Comparison of ENCODE assay signal across 27 cellular contexts in the genomic region with DNA sequence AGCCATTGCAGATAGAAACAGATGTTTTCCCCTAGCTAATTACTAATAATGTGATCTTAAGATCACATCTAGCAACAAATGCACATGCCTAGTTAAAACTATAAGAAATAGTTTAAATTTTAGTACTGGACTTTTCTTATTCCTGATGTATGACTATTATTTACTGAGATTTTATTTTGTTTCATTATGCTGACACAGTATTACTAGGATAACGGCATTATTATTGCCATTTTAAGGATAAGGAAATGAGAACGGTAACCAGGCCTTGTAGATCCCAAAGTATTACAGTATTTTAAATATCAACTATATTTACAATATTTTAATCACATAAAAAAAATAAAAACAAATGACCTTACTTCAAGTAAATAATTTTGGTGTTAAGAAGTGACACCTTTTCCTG.
"Had no signal": no experiment of that assay in that cellular context is flagged by ENCODE, and none has a peak within 500 bp of the region (broad histone marks: within the 10 kb centered on the region; RNA-seq: fewer than 3 reads in every experiment).

No MANE protein-coding gene starts in this region.

- H3K4me1 ChIP-seq: colonic mucosa, esophagus squamous epithelium, foreskin keratinocyte, gastrocnemius medialis, gastroesophageal sphincter, heart left ventricle had no signal

- FAIRE-seq: endometrium, endothelial cell of umbilical vein had no signal

- H3K79me2 ChIP-seq: hepatocyte had no signal

- H3K4me2 ChIP-seq: hepatocyte had no signal

- ATAC-seq: effector memory CD8-positive, alpha-beta T cell; esophagus mucosa; foreskin keratinocyte; gastrocnemius medialis; gastroesophageal sphincter; heart left ventricle; heart right ventricle had no signal

- H3K27me3 ChIP-seq: colonic mucosa, dorsolateral prefrontal cortex, esophagus muscularis mucosa, esophagus squamous epithelium, foreskin keratinocyte, gastrocnemius medialis, gastroesophageal sphincter, heart left ventricle, heart right ventricle, hepatocyte had no signal

- H3K27ac ChIP-seq: colonic mucosa, coronary artery, dorsolateral prefrontal cortex, epithelial cell of prostate, esophagus muscularis mucosa, esophagus squamous epithelium, foreskin keratinocyte, gastrocnemius medialis, gastroesophageal sphincter, heart left ventricle, heart right ventricle, hepatocyte had no signal

- H2AFZ ChIP-seq: hepatocyte had no signal

- H3K36me3 ChIP-seq: colonic mucosa, esophagus muscularis mucosa, esophagus squamous epithelium, gastrocnemius medialis, gastroesophageal sphincter, heart left ventricle, heart right ventricle had no signal

- H3K4me3 ChIP-seq: colonic mucosa, coronary artery, dorsolateral prefrontal cortex, esophagus muscularis mucosa, esophagus squamous epithelium, gastrocnemius medialis, gastroesophageal sphincter, heart left ventricle, heart right ventricle, hepatocyte had no signal

- DNase-seq: colonic mucosa; cortex of kidney; dermis blood vessel endothelial cell; dorsolateral prefrontal cortex; effector CD4-positive, alpha-beta T cell; effector CD8-positive, alpha-beta T cell; effector memory CD4-positive, alpha-beta T cell; effector memory CD8-positive, alpha-beta T cell; endodermal cell; erythroblast; esophagus squamous epithelium; foreskin fibroblast; foreskin keratinocyte; foreskin melanocyte; gastrocnemius medialis; glutamatergic neuron; head of caudate nucleus; heart left ventricle; heart right ventricle had no signal

- H3K9me3 ChIP-seq: colonic mucosa, esophagus muscularis mucosa, esophagus squamous epithelium, gastrocnemius medialis, gastroesophageal sphincter, heart left ventricle, heart right ventricle had no signal
